ENCODE assay signal across 1 cellular context in genomic region chr16:13968835-13969234, GRCh38.
A peak's percentile ranks its signal among the peaks of the same experiment; 100 is the strongest.
TF ChIP-seq lines count a peak whose summit lies in the region.

No MANE protein-coding gene starts in this region.

TF ChIP-seq in HepG2, 621 proteins besides CTCF, POLR2A, EP300 and RAD21:
- TF ChIP-seq STAG1 (CRISPR knock-in tag; IDR thresholded peaks at IDR 0.05) (peak; percentile 73), DNMT1 (CRISPR knock-in tag; IDR thresholded peaks at IDR 0.05) (no peak)
